In genomic region chr1:18871401-18872070, GRCh38 we compare ENCODE assay signal across 1 cellular context.
TF ChIP-seq lines count a peak whose summit lies in the region.

No MANE protein-coding gene starts in this region.

TF ChIP-seq in K562, 482 proteins besides CTCF, POLR2A, EP300 and RAD21:
- TF ChIP-seq ZNF23 (CRISPR knock-in tag; IDR thresholded peaks at IDR 0.05) (no peak), BRCA1 (IDR thresholded peaks at IDR 0.05) (no peak), BRCA1 (CRISPR knock-in tag; IDR thresholded peaks at IDR 0.05) (no peak), KDM5B (IDR thresholded peaks at IDR 0.05; ENCODE audit: insufficient replicate concordance, low read depth, low read length) (no peak), NRF1 (conservative IDR thresholded peaks at IDR 0.05 in 1 of 2, IDR thresholded peaks at IDR 0.05 in 1 of 2) (no peak), HNRNPUL1 (IDR thresholded peaks at IDR 0.05; ENCODE audit: low read length) (no peak), ZEB2 (IDR thresholded peaks at IDR 0.05) (no peak), MCM5 (IDR thresholded peaks at IDR 0.05; ENCODE audit: low read depth) (no peak), GABPB1 (CRISPR knock-in tag; IDR thresholded peaks at IDR 0.05) (no peak), HNRNPL (IDR thresholded peaks at IDR 0.05; ENCODE audit: low read depth, low read length) (no peak), ZNF347 (CRISPR knock-in tag; IDR thresholded peaks at IDR 0.05; ENCODE audit: low read depth) (no peak), VEZF1 (CRISPR knock-in tag; IDR thresholded peaks at IDR 0.05) (no peak), NFXL1 (CRISPR knock-in tag; IDR thresholded peaks at IDR 0.05) (no peak), ARID2 (IDR thresholded peaks at IDR 0.05) (no peak)
